ENCODE assay signal across 8 cellular contexts in genomic region chr1:2311184-2312032, GRCh38.
A peak's percentile ranks its signal among the peaks of the same experiment; 100 is the strongest.
DNase-seq lines count a peak whose midpoint lies in the region; ATAC-seq, FAIRE-seq and TF ChIP-seq lines count a peak whose summit lies in the region.

No MANE protein-coding gene starts in this region.

- DNase-seq in AG08396 (ENCODE audit: low spot score), result peak; percentile 84
- DNase-seq in H54 (ENCODE audit: insufficient read length, low spot score), result peak; percentile 54
- DNase-seq in SKM-1 treated with dmso at 0.1 percent for 144 hours (lab: John Stamatoyannopoulos, UW; ENCODE audit: unreplicated experiment), result peak; percentile 36
- peak in 1 of 7 donors; percentile 49 for DNase-seq in adrenal gland
- DNase-seq in right atrium auricular region (ENCODE audit: low spot score), result peak; percentile 82
- DNase-seq in spleen, result peak; percentile 89
- no peak for DNase-seq in HPDE6-E6E7 (ENCODE audit: extremely low spot score)

- intact Hi-C loops in adrenal gland (cut with DNase I) (loop anchor here in 1 of 2 donors (5.0 kb wide), 1 partner anchor 79 kb away; no protein-coding TSS in a partner anchor), spleen (cut with DNase I; ENCODE audit: low total_unique reads) (loop anchor here (5.0 kb wide), 1 partner anchor 114 kb away; no protein-coding TSS in a partner anchor)

- H3K4me1 ChIP-seq in adrenal gland (replicated peaks in 1 of 2) (peaks cover 11 to 45% of the 10 kb centered on the region in 2 donors), right atrium auricular region (peaks cover 0 to 60% of the 10 kb centered on the region in 2 donors), spleen (peaks cover 36 to 71% (median 64%) of the 10 kb centered on the region in 6 donors)

- TF ChIP-seq CTCF in adrenal gland (IDR thresholded peaks at IDR 0.05), result peak in 2 of 6 experiments; percentile 27 to 30
- TF ChIP-seq CTCF in right atrium auricular region (IDR thresholded peaks at IDR 0.05), result peak; percentile 20 to 52
- peak in 8 of 11 experiments; percentile 23 to 59 (median 44) for TF ChIP-seq CTCF in spleen (IDR thresholded peaks at IDR 0.05 in 8 of 11, conservative IDR thresholded peaks at IDR 0.05 in 3 of 11)

- FAIRE-seq in H54 (lab: Jason Lieb, UNC), result no peak

- no peaks in the 10 kb centered on the region for H3K27me3 ChIP-seq in adrenal gland
- no peaks in the 10 kb centered on the region for H3K27me3 ChIP-seq in right atrium auricular region
- H3K27me3 ChIP-seq in spleen (replicated peaks in 1 of 7), result peaks cover 0 to 30% (median 0%) of the 10 kb centered on the region in 7 donors

- WGBS in adrenal gland, 4 donors, result 53 to 80% (median 60%) methylated on average over 7 to 21 of the region's 21 CpGs
- 40 to 79% (median 50%) methylated on average over 6 to 21 of the region's 21 CpGs for WGBS in spleen, 5 donors

- H3K4me3 ChIP-seq in adrenal gland, result no peak overlapping the region
- no peak overlapping the region for H3K4me3 ChIP-seq in right atrium auricular region
- no peak overlapping the region for H3K4me3 ChIP-seq in spleen

- ATAC-seq in HG02759 (IDR thresholded peaks at IDR 0.05; ENCODE audit: unreplicated experiment), result no peak

- no peak for TF ChIP-seq POLR2A in H54 (IDR thresholded peaks at IDR 0.05; ENCODE audit: low read depth, low read length)
- TF ChIP-seq POLR2A in adrenal gland (IDR thresholded peaks at IDR 0.05), result no peak
- TF ChIP-seq POLR2A in spleen (IDR thresholded peaks at IDR 0.05), result no peak

- H3K9me3 ChIP-seq in adrenal gland (replicated peaks in 1 of 3), result no peaks in the 10 kb centered on the region
- H3K9me3 ChIP-seq in right atrium auricular region, result no peaks in the 10 kb centered on the region
- no peaks in the 10 kb centered on the region for H3K9me3 ChIP-seq in spleen

- H3K27ac ChIP-seq in adrenal gland, result peak overlapping the region in 3 of 5 donors; percentile 13 to 90 (median 52)
- H3K27ac ChIP-seq in right atrium auricular region, result peak overlapping the region; percentile 92 to 93
- peak overlapping the region; percentile 9 to 96 (median 90) for H3K27ac ChIP-seq in spleen

- H3K36me3 ChIP-seq in adrenal gland (replicated peaks in 1 of 2), result peaks cover 0 to 30% of the 10 kb centered on the region in 2 donors
- peaks cover 25% of the 10 kb centered on the region for H3K36me3 ChIP-seq in right atrium auricular region
- peaks cover 0 to 32% (median 27%) of the 10 kb centered on the region in 6 donors for H3K36me3 ChIP-seq in spleen
